Comparison of ENCODE assay signal across 24 cellular contexts in the genomic region with DNA sequence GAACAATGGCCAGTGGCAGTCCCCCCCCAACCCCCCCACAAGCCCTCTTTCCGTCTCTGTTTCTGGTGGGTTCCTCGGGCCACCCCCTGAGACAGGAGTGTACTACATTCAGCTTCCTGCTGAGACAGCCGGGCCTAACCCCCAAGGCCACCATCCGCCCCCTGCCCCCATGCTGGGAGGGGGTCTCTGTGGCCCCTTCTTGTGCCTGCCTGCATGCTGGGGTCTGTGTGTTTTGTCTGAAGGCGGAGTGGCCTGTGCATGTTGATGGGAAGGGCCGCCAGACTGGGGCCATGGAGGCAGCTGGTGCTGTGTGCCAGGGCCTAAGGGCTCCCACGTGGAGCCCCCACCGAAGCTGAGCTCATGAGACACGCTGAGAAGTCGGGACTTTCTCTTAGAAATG.
"Had no signal": no experiment of that assay in that cellular context is flagged by ENCODE, and none has a peak within 500 bp of the region (broad histone marks: within the 10 kb centered on the region; RNA-seq: fewer than 3 reads in every experiment).

No MANE protein-coding gene starts in this region.

- H3K4me1 ChIP-seq: colonic mucosa, parathyroid adenoma, uterus had no signal

- H2AFZ ChIP-seq: parathyroid adenoma had no signal

- H3K4me3 ChIP-seq: colonic mucosa, heart right ventricle, stomach, suprapubic skin, uterus had no signal

- H3K27me3 Mint-ChIP-seq: activated CD4-positive, alpha-beta memory T cell treated with anti-CD3 and anti-CD28 coated beads, Interleukin-2, amount 10 ng/mL, durations not matched to agents 7 days and 5 days; activated naive CD4-positive, alpha-beta T cell treated with anti-CD3 and anti-CD28 coated beads, Interleukin-2, amount 10 ng/mL, durations not matched to agents 7 days and 5 days; central memory CD8-positive, alpha-beta T cell; stimulated activated memory B cell treated with anti-CD40 and anti-IgM and Interleukin-4, amounts not matched to agents 10 μg/mL and 1 μg/mL and 100 μg/mL, for 72 hours; T-helper 17 cell had no signal

- H3K4me3 Mint-ChIP-seq: activated CD4-positive, alpha-beta memory T cell treated with anti-CD3 and anti-CD28 coated beads, Interleukin-2, amount 10 ng/mL, durations not matched to agents 7 days and 5 days; activated naive CD4-positive, alpha-beta T cell treated with anti-CD3 and anti-CD28 coated beads, Interleukin-2, amount 10 ng/mL, durations not matched to agents 7 days and 5 days; activated T-cell treated with anti-CD3 and anti-CD28 coated beads, Interleukin-2, amount 50 U/mL, for 72 hours; central memory CD8-positive, alpha-beta T cell; natural killer cell; stimulated activated memory B cell treated with anti-CD40 and anti-IgM and Interleukin-4, amounts not matched to agents 10 μg/mL and 1 μg/mL and 100 μg/mL, for 72 hours; T-helper 17 cell had no signal

- H3K27ac ChIP-seq: colonic mucosa, parathyroid adenoma, stomach, suprapubic skin, uterus had no signal

- H3K27ac Mint-ChIP-seq: activated CD4-positive, alpha-beta memory T cell treated with anti-CD3 and anti-CD28 coated beads, Interleukin-2, amount 10 ng/mL, durations not matched to agents 7 days and 5 days; activated naive CD4-positive, alpha-beta T cell treated with anti-CD3 and anti-CD28 coated beads, Interleukin-2, amount 10 ng/mL, durations not matched to agents 7 days and 5 days; activated T-cell treated with anti-CD3 and anti-CD28 coated beads, Interleukin-2, amount 50 U/mL, for 72 hours; natural killer cell; stimulated activated memory B cell treated with anti-CD40 and anti-IgM and Interleukin-4, amounts not matched to agents 10 μg/mL and 1 μg/mL and 100 μg/mL, for 72 hours had no signal

- H3K9me3 ChIP-seq: colonic mucosa, heart right ventricle, stomach, suprapubic skin, uterus had no signal

- H3K9ac ChIP-seq: parathyroid adenoma had no signal

- ATAC-seq: activated T-cell treated with anti-CD3 and anti-CD28 coated beads, Interleukin-2, amount 50 U/mL, for 72 hours; left cardiac atrium; natural killer cell; sciatic nerve; stimulated activated memory B cell treated with anti-CD40 and anti-IgM and Interleukin-4, amounts not matched to agents 10 μg/mL and 1 μg/mL and 100 μg/mL, for 72 hours; T-helper 17 cell had no signal

- H3K36me3 Mint-ChIP-seq: activated naive CD4-positive, alpha-beta T cell treated with anti-CD3 and anti-CD28 coated beads, Interleukin-2, amount 10 ng/mL, durations not matched to agents 7 days and 5 days; natural killer cell had no signal

- H3K9me3 Mint-ChIP-seq: activated CD4-positive, alpha-beta memory T cell treated with anti-CD3 and anti-CD28 coated beads, Interleukin-2, amount 10 ng/mL, durations not matched to agents 7 days and 5 days; activated naive CD4-positive, alpha-beta T cell treated with anti-CD3 and anti-CD28 coated beads, Interleukin-2, amount 10 ng/mL, durations not matched to agents 7 days and 5 days; activated T-cell treated with anti-CD3 and anti-CD28 coated beads, Interleukin-2, amount 50 U/mL, for 72 hours; central memory CD8-positive, alpha-beta T cell; natural killer cell; stimulated activated memory B cell treated with anti-CD40 and anti-IgM and Interleukin-4, amounts not matched to agents 10 μg/mL and 1 μg/mL and 100 μg/mL, for 72 hours had no signal

- DNase-seq: activated CD4-positive, alpha-beta memory T cell treated with anti-CD3 and anti-CD28 coated beads, Interleukin-2, amount 10 ng/mL, durations not matched to agents 7 days and 5 days; activated CD4-positive, alpha-beta T cell treated with anti-CD3 and anti-CD28 coated beads for 4 hours; activated CD4-positive, CD25-positive, alpha-beta regulatory T cell; activated effector memory CD4-positive, alpha-beta T cell treated with Interleukin-2 at 50 U/mL for 16 hours; activated naive CD4-positive, alpha-beta T cell treated with anti-CD3 and anti-CD28 coated beads, Interleukin-2, amount 10 ng/mL, durations not matched to agents 7 days and 5 days; activated T-cell treated with anti-CD3 and anti-CD28 coated beads, Interleukin-2, amount 50 U/mL, for 72 hours; anterior cingulate cortex; colonic mucosa; heart right ventricle; islet precursor cell; left cardiac atrium; midbrain; natural killer cell; small intestine; stimulated activated CD4-positive, alpha-beta T cell treated with anti-CD3 and anti-CD28 coated beads, Interleukin-15, amount 100 ng/mL, for 24 hours; stomach; T-helper 17 cell; trophoblast cell; uterus had no signal

- H3K36me3 ChIP-seq: colonic mucosa, uterus had no signal

- H3K4me1 Mint-ChIP-seq: activated CD4-positive, alpha-beta memory T cell treated with anti-CD3 and anti-CD28 coated beads, Interleukin-2, amount 10 ng/mL, durations not matched to agents 7 days and 5 days; activated naive CD4-positive, alpha-beta T cell treated with anti-CD3 and anti-CD28 coated beads, Interleukin-2, amount 10 ng/mL, durations not matched to agents 7 days and 5 days; central memory CD8-positive, alpha-beta T cell; natural killer cell; T-helper 17 cell had no signal

- H3K27me3 ChIP-seq: colonic mucosa, heart right ventricle, stomach, suprapubic skin, uterus had no signal
